Comparison of ENCODE assay signal across 8 cellular contexts in the genomic region with DNA sequence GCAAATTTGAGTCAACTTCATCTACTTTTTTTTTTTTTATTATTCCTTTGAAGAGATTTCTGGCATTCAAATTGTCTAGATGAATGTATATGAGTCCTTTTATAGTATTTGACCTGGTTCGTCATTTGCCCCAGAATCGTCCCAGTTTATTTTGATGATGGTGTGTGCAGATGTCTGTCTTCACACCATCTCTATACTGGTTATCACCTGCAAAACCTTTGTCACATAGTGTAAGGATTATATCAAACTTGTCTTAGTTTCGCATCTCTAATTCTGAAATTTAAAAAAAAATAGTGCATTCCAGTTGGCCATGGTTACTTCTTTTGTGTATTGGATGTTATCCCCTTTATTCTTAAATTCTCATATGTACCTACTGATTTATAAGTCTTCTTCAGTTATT.
"Had no signal": no experiment of that assay in that cellular context is flagged by ENCODE, and none has a peak within 500 bp of the region (broad histone marks: within the 10 kb centered on the region; RNA-seq: fewer than 3 reads in every experiment).

No MANE protein-coding gene starts in this region.

- H3K9me3 Mint-ChIP-seq: IgD-negative memory B cell had no signal

- DNase-seq: IMR-90, KBM-7, KG1 had no signal

- H3K27ac Mint-ChIP-seq: IgD-negative memory B cell had no signal

- H3K4me3 Mint-ChIP-seq: IgD-negative memory B cell had no signal

- FAIRE-seq: HepG2, HTR-8/SVneo, K562 had no signal

- H3K27me3 Mint-ChIP-seq: IgD-negative memory B cell had no signal

- H3K27ac ChIP-seq: HL-60 had no signal

- ATAC-seq: HepG2, K562 had no signal

- H3K4me3 ChIP-seq: K562 had no signal
